ENCODE assay signal across 22 cellular contexts in the genomic region with DNA sequence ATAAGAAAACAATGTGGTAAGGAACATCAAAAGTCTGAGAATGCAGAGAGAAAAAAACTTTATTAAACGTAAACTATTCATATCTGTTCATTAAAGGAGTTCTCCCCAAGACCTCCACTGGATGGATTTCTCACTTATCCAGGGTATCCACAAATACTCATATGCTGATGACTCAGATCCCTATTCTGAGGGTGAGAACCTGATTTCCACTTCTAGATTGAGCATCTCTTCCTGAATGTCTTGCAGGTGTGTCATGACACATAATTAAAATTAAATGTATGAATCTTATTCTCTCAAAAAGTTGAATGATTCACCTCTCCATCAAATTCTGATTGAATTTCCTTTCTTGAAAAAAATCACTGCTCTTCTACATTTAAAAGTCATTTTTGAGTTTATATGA.
DNase-seq lines count a peak whose midpoint lies in the region; ATAC-seq and TF ChIP-seq lines count a peak whose summit lies in the region.
"Had no signal": no experiment of that assay in that cellular context is flagged by ENCODE, and none has a peak within 500 bp of the region (broad histone marks: within the 10 kb centered on the region; RNA-seq: fewer than 3 reads in every experiment).

No MANE protein-coding gene starts in this region.

- no peaks in the 10 kb centered on the region for H3K27me3 ChIP-seq in RWPE2 (ENCODE audit: insufficient read depth, poor library complexity, severe bottlenecking)
- H3K27me3 ChIP-seq: MG63, Peyer's patch had no signal

- TF ChIP-seq CTCF in RWPE2 (IDR thresholded peaks at IDR 0.05; ENCODE audit: poor library complexity, severe bottlenecking), result no peak

- H3K27ac ChIP-seq in RWPE2 (ENCODE audit: poor library complexity, severe bottlenecking), result no peak overlapping the region
- H3K27ac ChIP-seq: A549, C4-2B, Peyer's patch had no signal

- H3K4me3 ChIP-seq in RWPE2 (ENCODE audit: severe bottlenecking), result no peak overlapping the region
- H3K4me3 ChIP-seq: A549, MG63, Peyer's patch had no signal

- no peaks in the 10 kb centered on the region for H3K4me1 ChIP-seq in RWPE2 (ENCODE audit: insufficient read depth, poor library complexity, severe bottlenecking)
- H3K4me1 ChIP-seq: A549, Caco-2, Peyer's patch had no signal

- no peaks in the 10 kb centered on the region for H3K36me3 ChIP-seq in RWPE2 (ENCODE audit: low read depth)
- H3K36me3 ChIP-seq: MG63, Peyer's patch had no signal

- ATAC-seq in RWPE2 (ENCODE audit: low read depth), result peak; percentile 58; the same call in 1 of the 3 replicates
- ATAC-seq in GM19467 (IDR thresholded peaks at IDR 0.05; ENCODE audit: unreplicated experiment), result no peak
- ATAC-seq in GM18517 (IDR thresholded peaks at IDR 0.05; ENCODE audit: unreplicated experiment), result no peak
- ATAC-seq: A549; CD8-positive, alpha-beta T cell; HepG2 had no signal

- peak; percentile 23 for DNase-seq in A172 (ENCODE audit: low spot score)
- peak; percentile 79 for DNase-seq in HT1080 (ENCODE audit: low read depth)
- no peak for DNase-seq in RWPE2 (ENCODE audit: low spot score)
- DNase-seq in myocyte (ENCODE audit: low read depth), result peak; percentile 2
- no peak for DNase-seq in MV-4-11 (lab: John Stamatoyannopoulos, UW)
- DNase-seq: Caco-2; CD8-positive, alpha-beta T cell; DMS79 treated with DMSO at 0.1 percent for 48 hours; Karpas-422; MG63; NCI-H1048; NCI-H1417 treated with DMSO at 0.1 percent for 48 hours; NCI-H1694 treated with DMSO at 0.1 percent for 48 hours; NCI-H2081; NCI-H2227 treated with DMSO at 0.1 percent for 48 hours; NCI-H526 treated with DMSO at 0.1 percent for 48 hours; Peyer's patch had no signal

- no peaks in the 10 kb centered on the region for H3K9me3 ChIP-seq in RWPE2 (ENCODE audit: severe bottlenecking)
- H3K9me3 ChIP-seq: A549, Caco-2, MG63, Peyer's patch had no signal

Comparison
In these comparisons a context has a peak if more than half of its experiments do, and no peak if none do; other contexts are left out.
1. DNase-seq: peak in A172 (single experiment), HT1080 (single experiment) and myocyte (single experiment); none in RWPE2 (single experiment) and MV-4-11 (single experiment).